Comparison of ENCODE assay signal across 8 cellular contexts in genomic region chr5:131794596-131794995, GRCh38. TPM values are rescaled to one million over a fixed set of nuclear protein-coding genes. Genes with fewer than 3 reads are reported as not detected.
DNase-seq lines count a peak whose midpoint lies in the region; ATAC-seq and TF ChIP-seq lines count a peak whose summit lies in the region.

No MANE protein-coding gene starts in this region.

- H3K27me3 ChIP-seq in dorsolateral prefrontal cortex (no peaks in the 10 kb centered on the region), gastrocnemius medialis (no peaks in the 10 kb centered on the region)

- in situ Hi-C loops in gastrocnemius medialis (cut with MboI; ENCODE audit: low sequenced_read_pairs in 4 of 4): loop anchor here in 2 of 4 donors (10.0 kb wide), 1 partner anchor 160 kb away; the partner anchor contains the start of gene RAPGEF6 (in 2 of the 2)

- TF ChIP-seq CTCF in dorsolateral prefrontal cortex (IDR thresholded peaks at IDR 0.05 in 54 of 56, conservative IDR thresholded peaks at IDR 0.05 in 2 of 56; ENCODE audit: low read depth in 1 of 56, partially characterized antibody in 56 of 56): no peak
- TF ChIP-seq CTCF in gastrocnemius medialis (IDR thresholded peaks at IDR 0.05 in 4 of 5, conservative IDR thresholded peaks at IDR 0.05 in 1 of 5): no peak

- H3K9me3 Mint-ChIP-seq in T-helper 2 cell treated with Interferon-gamma antibody and Interleukin-4, amounts not matched to agents 5 μg/mL and 100 μg/mL, for 36 hours: no peaks in the 10 kb centered on the region

- H3K4me1 ChIP-seq in gastrocnemius medialis: peaks cover 50 to 58% of the 10 kb centered on the region in 2 donors

- peak overlapping the region; percentile 64 for H3K4me3 Mint-ChIP-seq in T-helper 2 cell treated with Interferon-gamma antibody and Interleukin-4, amounts not matched to agents 5 μg/mL and 100 μg/mL, for 36 hours

- intact Hi-C loops in dorsolateral prefrontal cortex (cut with DNase I): loop anchor here (10.0 kb wide), 1 partner anchor 120 kb away; no protein-coding TSS in a partner anchor
- intact Hi-C loops in gastrocnemius medialis (cut with DNase I; ENCODE audit: low total_unique reads): no loop called here

- no peaks in the 10 kb centered on the region for H3K27me3 Mint-ChIP-seq in T-helper 2 cell treated with Interferon-gamma antibody and Interleukin-4, amounts not matched to agents 5 μg/mL and 100 μg/mL, for 36 hours (ENCODE audit: low read depth)

- peak overlapping the region; percentile 1 for H3K27ac Mint-ChIP-seq in T-helper 2 cell treated with Interferon-gamma antibody and Interleukin-4, amounts not matched to agents 5 μg/mL and 100 μg/mL, for 36 hours

- peak overlapping the region in 54 of 59 donors; percentile 24 to 100 (median 97) for H3K4me3 ChIP-seq in dorsolateral prefrontal cortex
- peak overlapping the region; percentile 84 to 93 (median 90) for H3K4me3 ChIP-seq in gastrocnemius medialis

- peaks cover 35% of the 10 kb centered on the region for H3K4me1 Mint-ChIP-seq in T-helper 2 cell treated with Interferon-gamma antibody and Interleukin-4, amounts not matched to agents 5 μg/mL and 100 μg/mL, for 36 hours (ENCODE audit: low read depth)

- H3K36me3 ChIP-seq in gastrocnemius medialis: no peaks in the 10 kb centered on the region

- ATAC-seq in gastrocnemius medialis: no peak
- no peak for ATAC-seq in GM21786 (IDR thresholded peaks at IDR 0.05; ENCODE audit: unreplicated experiment)
- ATAC-seq in HG02798 (IDR thresholded peaks at IDR 0.05; ENCODE audit: poor library complexity, unreplicated experiment): no peak

- TF ChIP-seq POLR2A in gastrocnemius medialis (IDR thresholded peaks at IDR 0.05): peak in 1 of 2 donors; percentile 9

- H3K36me3 Mint-ChIP-seq in T-helper 2 cell treated with Interferon-gamma antibody and Interleukin-4, amounts not matched to agents 5 μg/mL and 100 μg/mL, for 36 hours (ENCODE audit: low read depth): peaks cover 31% of the 10 kb centered on the region

- H3K9me3 ChIP-seq in gastrocnemius medialis: no peaks in the 10 kb centered on the region

- H3K27ac ChIP-seq in dorsolateral prefrontal cortex (peak overlapping the region in 13 of 59 donors; percentile 1 to 100 (median 34)), gastrocnemius medialis (peak overlapping the region; percentile 99)

- DNase-seq in T-helper 2 cell treated with Interferon-gamma antibody and Interleukin-4, amounts not matched to agents 5 μg/mL and 100 μg/mL, for 36 hours (ENCODE audit: low spot score): no peak
- DNase-seq in T-helper 2 cell (no peak), NAMALWA (ENCODE audit: low spot score) (peak; percentile 71), dorsolateral prefrontal cortex (no peak), gastrocnemius medialis (no peak), NCI-H748 treated with DMSO at 0.1 percent for 48 hours (lab: John Stamatoyannopoulos, UW) (no peak)

RNA-seq across cellular contexts. Expression of gene FNIP1, which starts 2.2 kb away (rescaled TPM):
- total RNA-seq in dorsolateral prefrontal cortex (10 to 100 TPM; 40.0 to 84.5 (median 54.3) TPM), gastrocnemius medialis (10 to 100 TPM; 53.9 to 84.7 (median 66.9) TPM)
